Comparison of ENCODE assay signal across 16 cellular contexts in the genomic region with DNA sequence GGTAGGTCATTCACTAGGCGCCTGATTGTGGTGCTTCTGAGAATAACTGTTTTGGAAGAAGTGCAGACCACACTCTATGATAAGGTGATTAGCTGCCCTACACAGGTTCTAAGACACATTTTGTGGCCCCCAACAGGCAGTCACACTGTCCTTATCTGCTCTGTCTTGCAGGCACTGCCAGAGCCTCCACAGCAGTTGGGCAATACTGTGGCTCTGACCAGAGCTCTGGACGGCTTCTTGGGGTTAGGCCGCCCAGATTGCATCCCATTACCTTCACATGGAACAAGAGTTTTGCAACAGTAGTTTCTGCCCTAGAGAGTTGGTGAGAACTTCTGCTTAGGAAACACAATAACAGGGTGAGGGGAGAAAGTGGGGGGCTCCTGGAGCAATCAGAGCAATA. TPM values are rescaled to one million over a fixed set of nuclear protein-coding genes. Genes with fewer than 3 reads are reported as not detected.
"Had no signal": no experiment of that assay in that cellular context is flagged by ENCODE, and none has a peak within 500 bp of the region (broad histone marks: within the 10 kb centered on the region; RNA-seq: fewer than 3 reads in every experiment).

No MANE protein-coding gene starts in this region.

- H3K4me1 ChIP-seq: adrenal gland, body of pancreas, gastrocnemius medialis, heart right ventricle had no signal

- H3K36me3 ChIP-seq: adrenal gland, gastrocnemius medialis, heart right ventricle had no signal

- ATAC-seq: activated T-helper 17 cell treated with anti-CD3 and anti-CD28 coated beads, Interleukin-2, amount 50 U/mL, for 72 hours; body of pancreas; effector memory CD8-positive, alpha-beta T cell; gastrocnemius medialis; heart right ventricle; WTC11 had no signal

- DNase-seq: activated CD4-positive, alpha-beta T cell treated with anti-CD3 and anti-CD28 coated beads, Interleukin-2, amount 10 ng/mL, durations not matched to agents 7 days and 5 days; activated naive CD4-positive, alpha-beta T cell treated with anti-CD3 and anti-CD28 coated beads, Interleukin-2, amount 50 U/mL, for 16 hours; activated T-cell treated with anti-CD3 and anti-CD28 coated beads for 4 hours; adrenal gland; body of pancreas; cortex of kidney; effector memory CD8-positive, alpha-beta T cell; gastrocnemius medialis; heart right ventricle; stimulated activated CD4-positive, alpha-beta T cell treated with anti-CD3 and anti-CD28 coated beads, Interleukin-2, amount 100 ng/mL, for 48 hours; stimulated activated naive CD4-positive, alpha-beta T cell treated with Interleukin-2 at 50 U/mL for 16 hours had no signal

- H3K9me3 ChIP-seq: adrenal gland, body of pancreas had no signal

- H3K4me3 ChIP-seq: adrenal gland, body of pancreas, gastrocnemius medialis, heart right ventricle had no signal

- H3K27ac ChIP-seq: adrenal gland, body of pancreas, epithelial cell of prostate, gastrocnemius medialis, heart right ventricle had no signal

- H3K27me3 ChIP-seq: adrenal gland, body of pancreas, gastrocnemius medialis had no signal

RNA-seq across cellular contexts. Expression of gene RUFY4, which starts 22.7 kb away (rescaled TPM):
- total RNA-seq: activated CD8-positive, alpha-beta memory T cell treated with anti-CD3 and anti-CD28 coated beads for 36 hours; body of pancreas; osteocyte had no signal

RNA-seq across cellular contexts. Expression of gene CXCR2, which starts 34.1 kb away (rescaled TPM):
- total RNA-seq: activated CD8-positive, alpha-beta memory T cell treated with anti-CD3 and anti-CD28 coated beads for 36 hours; body of pancreas; osteocyte had no signal
